ENCODE assay signal across 23 cellular contexts in the genomic region with DNA sequence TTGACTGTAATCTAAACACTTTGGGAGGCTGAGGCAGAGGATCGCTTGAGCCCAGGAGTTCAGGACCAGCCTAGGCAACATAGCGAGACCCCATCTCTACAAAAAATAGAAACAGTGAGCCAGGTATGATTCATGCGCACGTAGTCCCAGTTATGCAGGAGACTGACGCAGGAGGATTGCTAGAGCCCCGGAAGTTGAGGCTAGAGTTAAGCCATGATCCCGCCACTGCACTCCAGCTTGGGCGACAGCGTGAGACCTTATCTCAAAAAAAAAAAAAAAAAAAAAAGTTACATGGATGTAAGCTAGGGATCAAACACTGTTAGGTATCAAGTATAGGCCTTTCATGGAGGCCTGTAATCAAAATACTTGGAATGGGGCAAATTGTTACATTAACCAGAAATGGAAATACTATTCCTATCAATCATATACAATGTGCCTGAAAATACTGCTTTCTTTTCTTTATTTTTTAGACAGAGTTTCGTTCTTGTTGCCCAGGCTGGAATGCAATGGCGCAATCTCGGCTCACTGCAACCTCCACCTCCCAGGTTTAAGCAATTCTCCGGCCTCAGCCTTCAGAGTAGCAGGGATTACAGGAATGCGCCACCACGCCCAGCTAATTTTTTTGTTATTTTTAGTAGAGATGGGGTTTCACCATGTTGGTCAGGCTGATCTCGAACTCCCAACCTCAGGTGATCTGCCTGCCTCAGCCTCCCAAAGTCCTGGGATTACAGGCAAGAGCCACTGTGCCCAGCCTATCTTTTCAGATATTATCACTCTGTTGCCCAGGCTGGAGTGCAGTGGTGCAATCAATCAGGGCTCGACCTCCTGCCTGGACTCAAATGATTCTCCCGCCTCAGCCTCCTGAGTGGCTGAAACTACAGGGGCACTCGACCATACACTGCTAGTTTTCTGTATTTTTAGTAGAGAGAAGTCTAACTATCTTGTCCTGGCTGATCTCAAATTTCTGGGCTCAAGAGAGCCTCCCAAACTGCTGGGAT. TPM values are rescaled to one million over a fixed set of nuclear protein-coding genes. Genes with fewer than 3 reads are reported as not detected.
DNase-seq lines count a peak whose midpoint lies in the region; ATAC-seq and TF ChIP-seq lines count a peak whose summit lies in the region.
"Had no signal": no experiment of that assay in that cellular context is flagged by ENCODE, and none has a peak within 500 bp of the region (broad histone marks: within the 10 kb centered on the region; RNA-seq: fewer than 3 reads in every experiment).

No MANE protein-coding gene starts in this region.

- H3K9me3 Mint-ChIP-seq in natural killer cell, result no peaks in the 10 kb centered on the region
- no peaks in the 10 kb centered on the region for H3K9me3 Mint-ChIP-seq in natural killer cell treated with Interleukin-12 subunit alpha and Interleukin-12 subunit beta and Interleukin-15 and Interleukin-18, amount 100 ng/mL, for 72 hours
- H3K9me3 Mint-ChIP-seq: stimulated activated effector memory CD8-positive, alpha-beta T cell treated with anti-CD3 and anti-CD28 coated beads, Interleukin-12 subunit alpha, Interleukin-12 subunit beta, amount 100 ng/mL, for 72 hours; T-helper 2 cell treated with Interferon-gamma antibody and Interleukin-4, amounts not matched to agents 5 μg/mL and 100 μg/mL, for 36 hours had no signal

- DNase-seq in natural killer cell (no peak), PC-9 (no peak), left kidney (ENCODE audit: low read depth, low spot score) (peak; percentile 8), superior temporal gyrus (ENCODE audit: extremely low spot score) (no peak), A172 (ENCODE audit: low spot score) (no peak), 8988T (no peak)
- no peak for DNase-seq in natural killer cell treated with Interleukin-12 subunit alpha and Interleukin-12 subunit beta and Interleukin-15 and Interleukin-18, amount 100 ng/mL, for 72 hours (ENCODE audit: low spot score)
- DNase-seq: activated CD4-positive, alpha-beta T cell treated with anti-CD3 and anti-CD28 coated beads, Interleukin-2, amount 50 U/mL, for 48 hours; anterior cingulate cortex; central memory CD4-positive, alpha-beta T cell; DMS79 treated with DMSO at 0.1 percent for 48 hours; dorsolateral prefrontal cortex; heart right ventricle; left ventricle myocardium superior; NCI-H1105 treated with DMSO at 0.1 percent for 48 hours; NCI-H2081 treated with DMSO at 0.1 percent for 48 hours; NCI-H446 treated with DMSO at 0.1 percent for 48 hours; stimulated activated CD4-positive, alpha-beta T cell treated with anti-CD3 and anti-CD28 coated beads, Interleukin-1b, Interleukin-23, amount 100 ng/mL, for 48 hours had no signal

- H3K4me2 ChIP-seq in PC-9, result no peak overlapping the region

- intact Hi-C loops in natural killer cell (cut with micrococcal nuclease) (no loop called here), PC-9 (cut with micrococcal nuclease; ENCODE audit: unreplicated experiment) (no loop called here)

- H3K27me3 ChIP-seq in PC-9 (ENCODE audit: insufficient read depth, low read depth), result no peaks in the 10 kb centered on the region
- H3K27me3 ChIP-seq: dorsolateral prefrontal cortex, heart right ventricle, vagina had no signal

- POLR2A ChIA-PET in PC-9 (lab: Charles Lee; ENCODE audit: unreplicated experiment), result no interaction called here

- peak overlapping the region; percentile 23 to 46 for H3K27ac Mint-ChIP-seq in natural killer cell
- no peak overlapping the region for H3K27ac Mint-ChIP-seq in natural killer cell treated with Interleukin-12 subunit alpha and Interleukin-12 subunit beta and Interleukin-15 and Interleukin-18, amount 100 ng/mL, for 72 hours
- H3K27ac Mint-ChIP-seq: T-helper 2 cell treated with Interferon-gamma antibody and Interleukin-4, amounts not matched to agents 5 μg/mL and 100 μg/mL, for 36 hours had no signal

- no peak overlapping the region for H3K4me3 ChIP-seq in PC-9
- H3K4me3 ChIP-seq: dorsolateral prefrontal cortex, heart right ventricle, skin epidermis, vagina had no signal

- BruUV-seq in PC-9 (replicated peaks; lab: Mats Ljungman, UMichigan), result TSS peak; percentile 1

- peaks cover 41% of the 10 kb centered on the region for H3F3A ChIP-seq in PC-9 (ENCODE audit: insufficient read depth, low read depth)

- no peaks in the 10 kb centered on the region for H3K4me1 ChIP-seq in PC-9 (replicated peaks; ENCODE audit: insufficient read depth)
- H3K4me1 ChIP-seq: heart right ventricle, vagina had no signal

- H3K36me3 ChIP-seq in PC-9 (ENCODE audit: low read depth), result peaks cover 78% of the 10 kb centered on the region

- peaks cover 76% of the 10 kb centered on the region for H4K20me1 ChIP-seq in PC-9 (ENCODE audit: insufficient read depth)

- H3K4me3 Mint-ChIP-seq in natural killer cell, result no peak overlapping the region
- no peak overlapping the region for H3K4me3 Mint-ChIP-seq in natural killer cell treated with Interleukin-12 subunit alpha and Interleukin-12 subunit beta and Interleukin-15 and Interleukin-18, amount 100 ng/mL, for 72 hours
- H3K4me3 Mint-ChIP-seq: stimulated activated effector memory CD8-positive, alpha-beta T cell treated with anti-CD3 and anti-CD28 coated beads, Interleukin-12 subunit alpha, Interleukin-12 subunit beta, amount 100 ng/mL, for 72 hours; T-helper 2 cell treated with Interferon-gamma antibody and Interleukin-4, amounts not matched to agents 5 μg/mL and 100 μg/mL, for 36 hours had no signal

- H3K9me3 ChIP-seq in PC-9 (ENCODE audit: insufficient read depth, low read depth), result no peaks in the 10 kb centered on the region
- H3K9me3 ChIP-seq: heart right ventricle, vagina had no signal

- H3K9me2 ChIP-seq in PC-9 (ENCODE audit: insufficient read depth), result no peaks in the 10 kb centered on the region

- TF ChIP-seq CTCF in natural killer cell (IDR thresholded peaks at IDR 0.05), result no peak
- no peak for TF ChIP-seq CTCF in PC-9 (conservative IDR thresholded peaks at IDR 0.05)

- ATAC-seq in natural killer cell, result no peak
- no peak for ATAC-seq in natural killer cell treated with Interleukin-12 subunit alpha and Interleukin-12 subunit beta and Interleukin-15 and Interleukin-18, amount 100 ng/mL, for 72 hours
- ATAC-seq: heart right ventricle; left ventricle myocardium superior; Panc1; stimulated activated effector memory CD8-positive, alpha-beta T cell treated with anti-CD3 and anti-CD28 coated beads, Interleukin-12 subunit alpha, Interleukin-12 subunit beta, amount 100 ng/mL, for 72 hours had no signal

- H3K36me3 Mint-ChIP-seq in natural killer cell, result no peaks in the 10 kb centered on the region
- peaks cover 12% of the 10 kb centered on the region for H3K36me3 Mint-ChIP-seq in natural killer cell treated with Interleukin-12 subunit alpha and Interleukin-12 subunit beta and Interleukin-15 and Interleukin-18, amount 100 ng/mL, for 72 hours

- CTCF ChIA-PET in PC-9 (lab: Charles Lee), result no interaction called here

- no peaks in the 10 kb centered on the region for H3K27me3 Mint-ChIP-seq in natural killer cell (ENCODE audit: low read depth in 2 of 2)
- H3K27me3 Mint-ChIP-seq in natural killer cell treated with Interleukin-12 subunit alpha and Interleukin-12 subunit beta and Interleukin-15 and Interleukin-18, amount 100 ng/mL, for 72 hours, result no peaks in the 10 kb centered on the region

- no peak overlapping the region for H3K27ac ChIP-seq in PC-9
- H3K27ac ChIP-seq: heart right ventricle, vagina had no signal

- H3K79me2 ChIP-seq in PC-9 (ENCODE audit: low read depth), result peaks cover 97% of the 10 kb centered on the region

- H2AFZ ChIP-seq in PC-9, result no peak overlapping the region

- H3K4me1 Mint-ChIP-seq in natural killer cell, result peaks cover 17 to 21% of the 10 kb centered on the region in 2 donors
- H3K4me1 Mint-ChIP-seq in natural killer cell treated with Interleukin-12 subunit alpha and Interleukin-12 subunit beta and Interleukin-15 and Interleukin-18, amount 100 ng/mL, for 72 hours (ENCODE audit: low read depth in 2 of 2), result peaks cover 12 to 15% of the 10 kb centered on the region in 2 donors
- H3K4me1 Mint-ChIP-seq: stimulated activated effector memory CD8-positive, alpha-beta T cell treated with anti-CD3 and anti-CD28 coated beads, Interleukin-12 subunit alpha, Interleukin-12 subunit beta, amount 100 ng/mL, for 72 hours had no signal

RNA-seq across cellular contexts. Expression of a gene that starts 27.2 kb away (rescaled TPM):
- total RNA-seq in natural killer cell, result 100 to 1,000 TPM; 120 to 157 (median 137) TPM
- total RNA-seq in natural killer cell treated with Interleukin-12 subunit alpha and Interleukin-12 subunit beta and Interleukin-15 and Interleukin-18, amount 100 ng/mL, for 72 hours, result 100 to 1,000 TPM; 158 to 220 TPM
- total RNA-seq in PC-9 (2021), result 228 and 236 TPM in 2 replicates
- total RNA-seq in A172 (2014; rRNA removed; shearing (Covaris generic)), result 206 and 273 TPM in 2 replicates

RNA-seq across cellular contexts. Expression of a gene that starts 40.1 kb away (rescaled TPM):
- total RNA-seq in natural killer cell, result 100 to 1,000 TPM; 184 to 204 (median 199) TPM
- 100 to 1,000 TPM in 1 of 2 donors, 10 to 100 TPM in 1; 92.3 to 125 TPM for total RNA-seq in natural killer cell treated with Interleukin-12 subunit alpha and Interleukin-12 subunit beta and Interleukin-15 and Interleukin-18, amount 100 ng/mL, for 72 hours
- 85.4 and 120 TPM in 2 replicates for total RNA-seq in PC-9 (2021)
- total RNA-seq in A172 (2014; rRNA removed; shearing (Covaris generic)), result 91.0 and 101 TPM in 2 replicates

Comparison
In these comparisons a context has a peak if more than half of its experiments do, and no peak if none do; other contexts are left out.
1. H3K27ac Mint-ChIP-seq: peak in natural killer cell (2 of 2); none in natural killer cell treated with Interleukin-12 subunit alpha and Interleukin-12 subunit beta and Interleukin-15 and Interleukin-18, amount 100 ng/mL, for 72 hours (0 of 2).